1 cellular context compared by ENCODE assay signal in genomic region chr11:129853508-129854228, GRCh38.
TF ChIP-seq lines count a peak whose summit lies in the region.

No MANE protein-coding gene starts in this region.

TF ChIP-seq in GM23338, 12 proteins besides CTCF, POLR2A, EP300 and RAD21 (continued from another document):
- TF ChIP-seq ZNF462 (CRISPR knock-in tag; IDR thresholded peaks at IDR 0.05) (no peak), ZNF331 (CRISPR knock-in tag; IDR thresholded peaks at IDR 0.05; ENCODE audit: low read depth) (no peak), EZH2phosphoT487 (IDR thresholded peaks at IDR 0.05; ENCODE audit: unreplicated experiment) (no peak), POLR2AphosphoS5 (IDR thresholded peaks at IDR 0.05; ENCODE audit: low read depth) (no peak), EZH2 (IDR thresholded peaks at IDR 0.05; ENCODE audit: low read depth, unreplicated experiment) (no peak)
